11 cellular contexts compared by ENCODE assay signal in genomic region chr20:62666736-62667529, GRCh38. TPM values are rescaled to one million over a fixed set of nuclear protein-coding genes. Genes with fewer than 3 reads are reported as not detected.
DNase-seq lines count a peak whose midpoint lies in the region; ATAC-seq and TF ChIP-seq lines count a peak whose summit lies in the region.
"Had no signal": no experiment of that assay in that cellular context is flagged by ENCODE, and none has a peak within 500 bp of the region (broad histone marks: within the 10 kb centered on the region; RNA-seq: fewer than 3 reads in every experiment).

No MANE protein-coding gene starts in this region.

- H3K4me1 ChIP-seq in body of pancreas (peaks cover 18% of the 10 kb centered on the region), tibial nerve (peaks cover 0 to 26% (median 15%) of the 10 kb centered on the region in 4 donors)

- H3K4me3 Mint-ChIP-seq in T-helper 2 cell treated with Interferon-gamma antibody and Interleukin-4, amounts not matched to agents 5 μg/mL and 100 μg/mL, for 36 hours = no peak overlapping the region
- H3K4me3 Mint-ChIP-seq: activated CD8-positive, alpha-beta T cell treated with anti-CD3 and anti-CD28 coated beads, Interleukin-2, amount 10 ng/mL, durations not matched to agents 7 days and 5 days; naive thymus-derived CD8-positive, alpha-beta T cell had no signal

- H3K27me3 ChIP-seq in body of pancreas (no peaks in the 10 kb centered on the region), tibial nerve (peaks cover 0 to 25% of the 10 kb centered on the region in 2 donors)
- H3K27me3 ChIP-seq: cardiac muscle cell had no signal

- H3K36me3 ChIP-seq in body of pancreas (replicated peaks in 1 of 2; ENCODE audit: insufficient read depth in 1 of 2, low read depth in 2 of 2) (no peaks in the 10 kb centered on the region), tibial nerve (no peaks in the 10 kb centered on the region)
- H3K36me3 ChIP-seq: cardiac muscle cell had no signal

- peaks cover 38% of the 10 kb centered on the region for H3K36me3 Mint-ChIP-seq in T-helper 2 cell treated with Interferon-gamma antibody and Interleukin-4, amounts not matched to agents 5 μg/mL and 100 μg/mL, for 36 hours (ENCODE audit: low read depth)
- H3K36me3 Mint-ChIP-seq: naive thymus-derived CD8-positive, alpha-beta T cell had no signal

- no peak for DNase-seq in T-helper 2 cell treated with Interferon-gamma antibody and Interleukin-4, amounts not matched to agents 5 μg/mL and 100 μg/mL, for 36 hours (ENCODE audit: low spot score)
- DNase-seq in T-helper 2 cell = no peak
- peak; percentile 59 to 87 (median 74) for DNase-seq in body of pancreas
- peak; percentile 89 to 95 for DNase-seq in left colon
- peak; percentile 59 to 73 for DNase-seq in tibial nerve (ENCODE audit: low spot score in 2 of 2)
- no peak for DNase-seq in SHP77 treated with DMSO at 0.1 percent for 48 hours (lab: John Stamatoyannopoulos, UW)
- DNase-seq: activated CD8-positive, alpha-beta T cell treated with anti-CD3 and anti-CD28 coated beads, Interleukin-2, amount 10 ng/mL, durations not matched to agents 7 days and 5 days; naive thymus-derived CD8-positive, alpha-beta T cell had no signal

- H3K27ac Mint-ChIP-seq in T-helper 2 cell treated with Interferon-gamma antibody and Interleukin-4, amounts not matched to agents 5 μg/mL and 100 μg/mL, for 36 hours = peak overlapping the region; percentile 31
- H3K27ac Mint-ChIP-seq: activated CD8-positive, alpha-beta T cell treated with anti-CD3 and anti-CD28 coated beads, Interleukin-2, amount 10 ng/mL, durations not matched to agents 7 days and 5 days had no signal

- WGBS in body of pancreas, 2 donors = 43 to 51% methylated on average over 22 to 27 of the region's 27 CpGs
- WGBS in tibial nerve, 2 donors = 13 to 24% methylated on average over 24 to 25 of the region's 27 CpGs

- TF ChIP-seq CTCF in body of pancreas (IDR thresholded peaks at IDR 0.05) (peak in 1 of 7 experiments; percentile 8), tibial nerve (IDR thresholded peaks at IDR 0.05) (no peak)

- TF ChIP-seq POLR2A in body of pancreas (IDR thresholded peaks at IDR 0.05) = peak in 2 of 3 donors; percentile 8 to 31
- TF ChIP-seq POLR2A in tibial nerve (IDR thresholded peaks at IDR 0.05) = no peak

- H3K4me1 Mint-ChIP-seq in T-helper 2 cell treated with Interferon-gamma antibody and Interleukin-4, amounts not matched to agents 5 μg/mL and 100 μg/mL, for 36 hours (ENCODE audit: low read depth) = no peaks in the 10 kb centered on the region

- no peaks in the 10 kb centered on the region for H3K9me3 Mint-ChIP-seq in T-helper 2 cell treated with Interferon-gamma antibody and Interleukin-4, amounts not matched to agents 5 μg/mL and 100 μg/mL, for 36 hours
- H3K9me3 Mint-ChIP-seq: naive thymus-derived CD8-positive, alpha-beta T cell had no signal

- no peak overlapping the region for H3K4me3 ChIP-seq in body of pancreas
- no peak overlapping the region for H3K4me3 ChIP-seq in tibial nerve
- H3K4me3 ChIP-seq: cardiac muscle cell had no signal

- TF ChIP-seq EP300 in tibial nerve (IDR thresholded peaks at IDR 0.05) = peak in 1 of 2 donors; percentile 51

- ATAC-seq in body of pancreas = peak; percentile 70
- peak; percentile 85 for ATAC-seq in left colon
- no peak for ATAC-seq in HG03571 (IDR thresholded peaks at IDR 0.05; ENCODE audit: unreplicated experiment)
- ATAC-seq in GM18502 (IDR thresholded peaks at IDR 0.05; ENCODE audit: poor library complexity, unreplicated experiment) = no peak
- ATAC-seq: activated CD8-positive, alpha-beta T cell treated with anti-CD3 and anti-CD28 coated beads, Interleukin-2, amount 10 ng/mL, durations not matched to agents 7 days and 5 days; naive thymus-derived CD8-positive, alpha-beta T cell had no signal

- intact Hi-C loops in body of pancreas (cut with DNase I) = no loop called here
- intact Hi-C loops in left colon (cut with DNase I, micrococcal nuclease) = loop anchor here (5.0 to 10.0 kb wide), 2 partner anchors 118 to 125 kb away; no protein-coding TSS in a partner anchor

- no peaks in the 10 kb centered on the region for H3K9me3 ChIP-seq in body of pancreas
- H3K9me3 ChIP-seq in tibial nerve = no peaks in the 10 kb centered on the region

- H3K27me3 Mint-ChIP-seq in T-helper 2 cell treated with Interferon-gamma antibody and Interleukin-4, amounts not matched to agents 5 μg/mL and 100 μg/mL, for 36 hours (ENCODE audit: low read depth) = no peaks in the 10 kb centered on the region
- H3K27me3 Mint-ChIP-seq: naive thymus-derived CD8-positive, alpha-beta T cell had no signal

- H3K27ac ChIP-seq in body of pancreas (peak overlapping the region in 3 of 4 donors; percentile 59 to 79 (median 66)), tibial nerve (peak overlapping the region in 2 of 4 donors; percentile 17 to 21)
- H3K27ac ChIP-seq: cardiac muscle cell had no signal

RNA-seq across cellular contexts. Expression of gene SLCO4A1, which starts 24.6 kb away (rescaled TPM):
- total RNA-seq in body of pancreas (1 to 10 TPM; 2.6 to 6.2 TPM), left colon (10 to 100 TPM; 15.0 to 22.2 TPM), tibial nerve (10 to 100 TPM; 24.3 to 73.7 (median 40.5) TPM)

RNA-seq across cellular contexts. Expression of gene NTSR1, which starts 41.7 kb away (rescaled TPM):
- total RNA-seq in body of pancreas (not detected), left colon (1 to 10 TPM in 1 of 2 donors, not detected in 1; 2.3 TPM), tibial nerve (under 1 TPM in 1 of 4 donors, not detected in 3; 0.30 TPM)
- total RNA-seq: naive thymus-derived CD8-positive, alpha-beta T cell had no signal

Comparison
In these comparisons a context has a peak if more than half of its experiments do, and no peak if none do; other contexts are left out.
1. DNase-seq: peak in body of pancreas (4 of 4), left colon (2 of 2) and tibial nerve (2 of 2); none in T-helper 2 cell treated with Interferon-gamma antibody and Interleukin-4, amounts not matched to agents 5 μg/mL and 100 μg/mL, for 36 hours (single experiment), T-helper 2 cell (0 of 5) and SHP77 treated with DMSO at 0.1 percent for 48 hours (single experiment).
2. ATAC-seq: peak in body of pancreas (single experiment) and left colon (single experiment); none in HG03571 (single experiment) and GM18502 (single experiment).
3. POLR2A ChIP-seq: peak in body of pancreas (2 of 3); none in tibial nerve (0 of 2).